8 cellular contexts compared by ENCODE assay signal in genomic region chr2:44171018-44171417, GRCh38. TPM values are rescaled to one million over a fixed set of nuclear protein-coding genes. Genes with fewer than 3 reads are reported as not detected.
A peak's percentile ranks its signal among the peaks of the same experiment; 100 is the strongest.
DNase-seq lines count a peak whose midpoint lies in the region; ATAC-seq, FAIRE-seq and TF ChIP-seq lines count a peak whose summit lies in the region.

No MANE protein-coding gene starts in this region.

- WGBS in HepG2 (ENCODE audit: low lambda C conversion rate) = 15% methylated on average over 2 of the region's 2 CpGs

- ATAC-seq in HepG2 (no peak), upper lobe of right lung (no peak), GM19324 (IDR thresholded peaks at IDR 0.05; ENCODE audit: low FRiP score, unreplicated experiment) (no peak)

- intact Hi-C loops in A673 (cut with micrococcal nuclease; ENCODE audit: unreplicated experiment) (loop anchor here (5.0 kb wide), 1 partner anchor 41 kb away; no protein-coding TSS in a partner anchor), HepG2 (cut with micrococcal nuclease; ENCODE audit: unreplicated experiment) (loop anchor here (5.0 kb wide), 1 partner anchor 41 kb away; no protein-coding TSS in a partner anchor), upper lobe of right lung (cut with DNase I) (no loop called here)

- POLR2A ChIA-PET in A673 (lab: Charles Lee; ENCODE audit: low non-redundant PET) = no interaction called here
- POLR2A ChIA-PET in HEK293 (lab: Yijun Ruan, JAX) = no interaction called here
- POLR2A ChIA-PET in HepG2 (lab: Yijun Ruan, JAX) = no interaction called here

- no peak for FAIRE-seq in HepG2 (lab: Jason Lieb, UNC)

- peak overlapping the region; percentile 81 for H3K4me2 ChIP-seq in HepG2 (ENCODE audit: low read depth, low read length)

- in situ Hi-C loops in HepG2 (cut with HindIII; ENCODE audit: extremely low pct_ligation_motif_present, low pct_unique_long_range_greater_than_20kb) = no loop called here

- CTCF ChIA-PET in A673 (lab: Charles Lee) (no interaction called here), HEK293 (lab: Yijun Ruan, JAX) (interaction anchor here (0.6 to 1.4 kb wide), 2 partner anchors 72 to 76 kb away, joined by 5 to 8 read pairs; no protein-coding TSS in a partner anchor), HepG2 (lab: Yijun Ruan, JAX; ENCODE audit: low intra/inter-chr PET ratio, low total read pairs) (no interaction called here)

- TF ChIP-seq CTCF in A673 (conservative IDR thresholded peaks at IDR 0.05; ENCODE audit: low read depth, low read length) (no peak), HEK293 (tag by site-specific recombination; IDR thresholded peaks at IDR 0.05) (no peak), HepG2 (CRISPR knock-in tag; IDR thresholded peaks at IDR 0.05) (no peak), upper lobe of right lung (IDR thresholded peaks at IDR 0.05) (no peak)

- no peak for TF ChIP-seq POLR2A in HepG2 (IDR thresholded peaks at IDR 0.05; ENCODE audit: insufficient read depth in 1 of 2, low read depth in 2 of 2, low read length in 2 of 2)

- no peak for TF ChIP-seq RAD21 in HepG2 (CRISPR knock-in tag; IDR thresholded peaks at IDR 0.05)

- H3K9me3 ChIP-seq in A673 (ENCODE audit: low read depth, low read length, poor library complexity, severe bottlenecking) = no peaks in the 10 kb centered on the region
- H3K9me3 ChIP-seq in HEK293 (ENCODE audit: control insufficient read depth, insufficient read depth, low read depth, low read length) = no peaks in the 10 kb centered on the region
- no peaks in the 10 kb centered on the region for H3K9me3 ChIP-seq in HepG2 (ENCODE audit: low read length)
- no peaks in the 10 kb centered on the region for H3K9me3 ChIP-seq in upper lobe of right lung

- H3K36me3 ChIP-seq in A673 (ENCODE audit: insufficient read depth, low read length, poor library complexity, severe bottlenecking) = no peaks in the 10 kb centered on the region
- no peaks in the 10 kb centered on the region; a peak in 1 of 3 replicates for H3K36me3 ChIP-seq in HEK293 (ENCODE audit: control insufficient read depth in 2 of 2, insufficient read depth in 1 of 2, low read length in 2 of 2)
- peaks cover 0 to 4% of the 10 kb centered on the region in 2 experiments; a peak in 2 of 5 replicates for H3K36me3 ChIP-seq in HepG2 (replicated peaks in 1 of 2; ENCODE audit: control insufficient read depth in 1 of 2, insufficient read depth in 2 of 2, low read length in 2 of 2)
- no peaks in the 10 kb centered on the region for H3K36me3 ChIP-seq in upper lobe of right lung

- H4K20me1 ChIP-seq in HepG2 (ENCODE audit: insufficient read depth, low read length) = peaks cover 23% of the 10 kb centered on the region

- BruUV-seq in A673 (replicated peaks; lab: Mats Ljungman, UMichigan) (no TSS peak), HepG2 (replicated peaks; lab: Mats Ljungman, UMichigan) (no TSS peak)

- H3K79me2 ChIP-seq in HepG2 (ENCODE audit: insufficient read depth, low read length) = peaks cover 68% of the 10 kb centered on the region

- no peak for TF ChIP-seq EP300 in HepG2 (IDR thresholded peaks at IDR 0.05; ENCODE audit: low read depth in 2 of 2, low read length in 2 of 2)
- no peak for TF ChIP-seq EP300 in HepG2 (CRISPR knock-in tag; IDR thresholded peaks at IDR 0.05; ENCODE audit: borderline replicate concordance)

- DNase-seq in A673 (ENCODE audit: low spot score) (no peak), astrocyte of the hippocampus (ENCODE audit: low read depth, low spot score) (peak; percentile 63), HepG2 (ENCODE audit: low spot score) (peak; percentile 26), upper lobe of right lung (no peak), NCI-H1092 treated with DMSO at 0.1 percent for 48 hours (lab: John Stamatoyannopoulos, UW) (no peak), DMS53 (lab: John Stamatoyannopoulos, UW) (no peak)

- no peaks in the 10 kb centered on the region for H3K27me3 ChIP-seq in A673 (replicated peaks; ENCODE audit: insufficient read depth, low read depth, low read length, poor library complexity)
- no peaks in the 10 kb centered on the region; a peak in 1 of 5 replicates for H3K27me3 ChIP-seq in HepG2 (ENCODE audit: control insufficient read depth in 1 of 2, insufficient read depth in 2 of 2, low read length in 2 of 2)
- H3K27me3 ChIP-seq in upper lobe of right lung = no peaks in the 10 kb centered on the region

- peaks cover 18% of the 10 kb centered on the region for H3K4me1 ChIP-seq in A673 (ENCODE audit: insufficient read depth, low read length, poor library complexity, severe bottlenecking)
- H3K4me1 ChIP-seq in HEK293 (ENCODE audit: control insufficient read depth, insufficient read depth, low read length) = peaks cover 5% of the 10 kb centered on the region; the same call in 1 of the 2 replicates
- H3K4me1 ChIP-seq in HepG2 (ENCODE audit: insufficient read depth, low read length) = peaks cover 45% of the 10 kb centered on the region
- H3K4me1 ChIP-seq in upper lobe of right lung = peaks cover 26% of the 10 kb centered on the region

- no peak overlapping the region for H2AFZ ChIP-seq in HepG2 (ENCODE audit: low read length)

- H3K27ac ChIP-seq in A673 (ENCODE audit: low read depth, low read length, poor library complexity, severe bottlenecking) (peak overlapping the region; percentile 45), HEK293 (ENCODE audit: extremely low read depth, low read depth, low read length) (no peak overlapping the region), HepG2 (ENCODE audit: extremely low read length, insufficient read depth, low read length) (no peak overlapping the region), upper lobe of right lung (peak overlapping the region; percentile 92)

- H3K9ac ChIP-seq in HepG2 (ENCODE audit: insufficient read depth, low read depth, low read length) = peak overlapping the region; percentile 48

- H3K4me3 ChIP-seq in A673 (ENCODE audit: low read depth, low read length, poor library complexity, severe bottlenecking) (peak overlapping the region; percentile 94), HEK293 (ENCODE audit: low read depth, low read length) (peak overlapping the region; percentile 97), HepG2 (replicated peaks in 1 of 3; ENCODE audit: insufficient read depth in 1 of 3, low read depth in 2 of 3, low read length in 3 of 3) (peak overlapping the region; percentile 87 to 98 (median 98); a peak in 5 of 6 replicates), upper lobe of right lung (peak overlapping the region; percentile 91)

TF ChIP-seq in HEK293, 187 proteins besides CTCF, POLR2A, EP300 and RAD21 (continues in another document):
- TF ChIP-seq SCRT2 (tag by site-specific recombination; IDR thresholded peaks at IDR 0.05) = no peak
- TF ChIP-seq, protein P1, sequence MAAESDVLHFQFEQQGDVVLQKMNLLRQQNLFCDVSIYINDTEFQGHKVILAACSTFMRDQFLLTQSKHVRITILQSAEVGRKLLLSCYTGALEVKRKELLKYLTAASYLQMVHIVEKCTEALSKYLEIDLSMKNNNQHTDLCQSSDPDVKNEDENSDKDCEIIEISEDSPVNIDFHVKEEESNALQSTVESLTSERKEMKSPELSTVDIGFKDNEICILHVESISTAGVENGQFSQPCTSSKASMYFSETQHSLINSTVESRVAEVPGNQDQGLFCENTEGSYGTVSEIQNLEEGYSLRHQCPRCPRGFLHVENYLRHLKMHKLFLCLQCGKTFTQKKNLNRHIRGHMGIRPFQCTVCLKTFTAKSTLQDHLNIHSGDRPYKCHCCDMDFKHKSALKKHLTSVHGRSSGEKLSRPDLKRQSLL (tag by site-specific recombination; IDR thresholded peaks at IDR 0.05) = no peak

TF ChIP-seq in HepG2, 621 proteins besides CTCF, POLR2A, EP300 and RAD21:
- TF ChIP-seq CEBPG (CRISPR knock-in tag; IDR thresholded peaks at IDR 0.05) (0 out of 2 replicates have a peak, but pooled peaks have one; percentile 7), HMG20A (CRISPR knock-in tag; IDR thresholded peaks at IDR 0.05; ENCODE audit: borderline replicate concordance) (no peak), KDM3A (CRISPR knock-in tag; IDR thresholded peaks at IDR 0.05; ENCODE audit: low read depth) (no peak), ATF7 (IDR thresholded peaks at IDR 0.05) (peak; percentile 25; the same call in 1 of the 2 replicates), ATF7 (CRISPR knock-in tag; IDR thresholded peaks at IDR 0.05) (no peak), TCF7 (IDR thresholded peaks at IDR 0.05; ENCODE audit: low read depth) (0 out of 2 replicates have a peak, but pooled peaks have one; percentile 6)
- TF ChIP-seq, protein P2, sequence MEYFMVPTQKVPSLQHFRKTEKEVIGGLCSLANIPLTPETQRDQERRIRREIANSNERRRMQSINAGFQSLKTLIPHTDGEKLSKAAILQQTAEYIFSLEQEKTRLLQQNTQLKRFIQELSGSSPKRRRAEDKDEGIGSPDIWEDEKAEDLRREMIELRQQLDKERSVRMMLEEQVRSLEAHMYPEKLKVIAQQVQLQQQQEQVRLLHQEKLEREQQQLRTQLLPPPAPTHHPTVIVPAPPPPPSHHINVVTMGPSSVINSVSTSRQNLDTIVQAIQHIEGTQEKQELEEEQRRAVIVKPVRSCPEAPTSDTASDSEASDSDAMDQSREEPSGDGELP (IDR thresholded peaks at IDR 0.05; ENCODE audit: borderline replicate concordance, low read depth) = peak; percentile 58; the same call in 1 of the 2 replicates

RNA-seq across cellular contexts. Expression of gene PPM1B, which starts 2.3 kb away (rescaled TPM):
- 43.5 and 43.7 TPM in 2 replicates for total RNA-seq in A673 (2021)
- 24.4 and 33.6 TPM in 2 replicates for total RNA-seq in HepG2 (2016; rRNA removed; fragmentation: Illumina TruSeq; extraction: Trizol)
- total RNA-seq in HepG2 (2016; cell fraction: cytosol; rRNA removed; fragmentation: Illumina TruSeq; extraction: Trizol; ENCODE audit: low read depth) = 17.8 and 18.0 TPM in 2 replicates
- 25.9 and 32.4 TPM in 2 replicates for total RNA-seq in HepG2 (2016; cell fraction: insoluble cytoplasmic fraction; rRNA removed; fragmentation: Illumina TruSeq; extraction: Trizol)
- total RNA-seq in HepG2 (2016; cell fraction: membrane; rRNA removed; fragmentation: Illumina TruSeq; extraction: Trizol) = 13.8 and 16.7 TPM in 2 replicates
- 23.0 and 24.0 TPM in 2 replicates for total RNA-seq in HepG2 (2016; cell fraction: nucleus; rRNA removed; fragmentation: Illumina TruSeq; extraction: Trizol)
- polyA plus RNA-seq in HepG2 (2011; rRNA removed) = 24.7 and 25.0 TPM in 2 replicates
- polyA plus RNA-seq in HepG2 (2011; cell fraction: cytosol; rRNA removed) = 8.6 and 12.7 TPM in 2 replicates
- 8.7 and 9.9 TPM in 2 replicates for polyA plus RNA-seq in HepG2 (2011; cell fraction: nucleus; rRNA removed)
- polyA plus RNA-seq in HepG2 (2012) = 28.6 and 32.2 TPM in 2 replicates
- 1.6 and 1.8 TPM in 2 replicates for polyA plus RNA-seq in HepG2 (2016; cell fraction: cytosol; fragmentation: Illumina TruSeq; extraction: Trizol; ENCODE audit: low read depth)
- polyA plus RNA-seq in HepG2 (2016; cell fraction: insoluble cytoplasmic fraction; fragmentation: Illumina TruSeq; extraction: Trizol; ENCODE audit: low read depth) = 34.6 and 37.7 TPM in 2 replicates
- 7.0 and 7.6 TPM in 2 replicates for polyA plus RNA-seq in HepG2 (2016; cell fraction: membrane; fragmentation: Illumina TruSeq; extraction: Trizol; ENCODE audit: low read depth)
- 24.1 and 29.0 TPM in 2 replicates for polyA plus RNA-seq in HepG2 (2016; cell fraction: nucleus; fragmentation: Illumina TruSeq; extraction: Trizol; ENCODE audit: insufficient read depth, low read depth)
- polyA minus RNA-seq in HepG2 (2011; rRNA and poly(A)+ RNA removed; ENCODE audit: low replicate concordance) = 32.2 and 37.2 TPM in 2 replicates
- 29.5 and 38.6 TPM in 2 replicates for polyA minus RNA-seq in HepG2 (2011; cell fraction: cytosol; rRNA and poly(A)+ RNA removed)
- 58.3 and 66.4 TPM in 2 replicates for polyA minus RNA-seq in HepG2 (2011; cell fraction: nucleus; rRNA and poly(A)+ RNA removed)
- 45.8 TPM for total RNA-seq in upper lobe of right lung

Comparison
In these comparisons a context has a peak if more than half of its experiments do, and no peak if none do; other contexts are left out.
1. DNase-seq: peak in astrocyte of the hippocampus (single experiment) and HepG2 (single experiment); none in A673 (single experiment), upper lobe of right lung (single experiment), NCI-H1092 treated with DMSO at 0.1 percent for 48 hours (single experiment) and DMS53 (single experiment).
2. H3K27ac ChIP-seq: peak in A673 (single experiment) and upper lobe of right lung (single experiment); none in HEK293 (single experiment) and HepG2 (single experiment).
3. Peak in every context shown above with its lines, with median percentiles within 50 percentile points of each other: H3K4me3 ChIP-seq.